Comparison of ENCODE assay signal across 1 cellular context in genomic region chr6:43811101-43812099, GRCh38.
TF ChIP-seq lines count a peak whose summit lies in the region.

No MANE protein-coding gene starts in this region.

TF ChIP-seq in HEK293, 187 proteins besides CTCF, POLR2A, EP300 and RAD21 (continued from another document):
- 0 out of 2 replicates have a peak, but pooled peaks have one; percentile 53 for TF ChIP-seq ZBTB10 (tag by site-specific recombination; IDR thresholded peaks at IDR 0.05)
- peak; percentile 95 for TF ChIP-seq ZFHX2 (tag by site-specific recombination; conservative IDR thresholded peaks at IDR 0.05)
- TF ChIP-seq ZNF777 (tag by site-specific recombination; IDR thresholded peaks at IDR 0.05; ENCODE audit: borderline replicate concordance): no peak
- no peak for TF ChIP-seq REPIN1 (tag by site-specific recombination; IDR thresholded peaks at IDR 0.05; ENCODE audit: low read depth)
- peak; percentile 55; the same call in 1 of the 2 replicates for TF ChIP-seq ZBTB20 (tag by site-specific recombination; IDR thresholded peaks at IDR 0.05)
- TF ChIP-seq BCL6B (tag by site-specific recombination; IDR thresholded peaks at IDR 0.05): no peak
- peak; percentile 39; the same call in 1 of the 2 replicates for TF ChIP-seq ZNF398 (tag by site-specific recombination; IDR thresholded peaks at IDR 0.05)
- no peak for TF ChIP-seq SP3 (tag by site-specific recombination; IDR thresholded peaks at IDR 0.05)
- TF ChIP-seq EGR2 (tag by site-specific recombination; IDR thresholded peaks at IDR 0.05; ENCODE audit: low read depth): peak; percentile 90
- TF ChIP-seq ZNF274 (IDR thresholded peaks at IDR 0.05; ENCODE audit: low read length): no peak
- no peak for TF ChIP-seq ZNF274 (tag by site-specific recombination; IDR thresholded peaks at IDR 0.05; ENCODE audit: borderline replicate concordance)
- no peak for TF ChIP-seq ZEB2 (tag by site-specific recombination; IDR thresholded peaks at IDR 0.05)
- TF ChIP-seq ZNF19 (tag by site-specific recombination; IDR thresholded peaks at IDR 0.05; ENCODE audit: low read depth): no peak
- no peak for TF ChIP-seq ZBTB17 (tag by site-specific recombination; IDR thresholded peaks at IDR 0.05)
- no peak for TF ChIP-seq ZNF514 (tag by site-specific recombination; IDR thresholded peaks at IDR 0.05)
- TF ChIP-seq ZNF175 (tag by site-specific recombination; IDR thresholded peaks at IDR 0.05): no peak
- TF ChIP-seq ZNF843 (tag by site-specific recombination; IDR thresholded peaks at IDR 0.05): no peak
- TF ChIP-seq ZNF610 (tag by site-specific recombination; IDR thresholded peaks at IDR 0.05; ENCODE audit: borderline replicate concordance): no peak
- no peak for TF ChIP-seq ZNF830 (tag by site-specific recombination; IDR thresholded peaks at IDR 0.05; ENCODE audit: low read depth)
- TF ChIP-seq ZNF701 (tag by site-specific recombination; IDR thresholded peaks at IDR 0.05): no peak
- TF ChIP-seq ZNF10 (tag by site-specific recombination; IDR thresholded peaks at IDR 0.05): no peak
- TF ChIP-seq ZBTB44 (tag by site-specific recombination; IDR thresholded peaks at IDR 0.05): no peak
- no peak for TF ChIP-seq ZNF664 (tag by site-specific recombination; IDR thresholded peaks at IDR 0.05)
- no peak for TF ChIP-seq TSHZ1 (tag by site-specific recombination; IDR thresholded peaks at IDR 0.05; ENCODE audit: borderline replicate concordance)
- TF ChIP-seq ZNF792 (tag by site-specific recombination; IDR thresholded peaks at IDR 0.05): no peak
- no peak for TF ChIP-seq ZNF16 (tag by site-specific recombination; IDR thresholded peaks at IDR 0.05; ENCODE audit: low read depth)
- no peak for TF ChIP-seq ZNF132 (tag by site-specific recombination; IDR thresholded peaks at IDR 0.05; ENCODE audit: borderline replicate concordance)
- TF ChIP-seq ZNF555 (tag by site-specific recombination; conservative IDR thresholded peaks at IDR 0.05): no peak
- no peak for TF ChIP-seq HIC1 (tag by site-specific recombination; IDR thresholded peaks at IDR 0.05)
- no peak for TF ChIP-seq ZNF302 (tag by site-specific recombination; IDR thresholded peaks at IDR 0.05; ENCODE audit: low read depth)
- no peak for TF ChIP-seq ZNF350 (tag by site-specific recombination; IDR thresholded peaks at IDR 0.05)
- TF ChIP-seq ZIC2 (tag by site-specific recombination; IDR thresholded peaks at IDR 0.05): 0 out of 2 replicates have a peak, but pooled peaks have one; percentile 17
- TF ChIP-seq HOXC10 (CRISPR knock-in tag; IDR thresholded peaks at IDR 0.05): no peak
- TF ChIP-seq KLF9 (tag by site-specific recombination; IDR thresholded peaks at IDR 0.05; ENCODE audit: low read depth): no peak
- TF ChIP-seq ZNF548 (tag by site-specific recombination; IDR thresholded peaks at IDR 0.05): no peak
